1 cellular context compared by ENCODE assay signal in genomic region chr2:28784570-28784969, GRCh38. TPM values are rescaled to one million over a fixed set of nuclear protein-coding genes. Genes with fewer than 3 reads are reported as not detected.
"Had no signal": no experiment of that assay in that cellular context is flagged by ENCODE, and none has a peak within 500 bp of the region (broad histone marks: within the 10 kb centered on the region; RNA-seq: fewer than 3 reads in every experiment).

No MANE protein-coding gene starts in this region.

RNA-seq across cellular contexts. Expression of gene SPDYA, which starts 26.1 kb away (rescaled TPM):
- polyA plus RNA-seq: immature natural killer cell had no signal
